In the genomic region with DNA sequence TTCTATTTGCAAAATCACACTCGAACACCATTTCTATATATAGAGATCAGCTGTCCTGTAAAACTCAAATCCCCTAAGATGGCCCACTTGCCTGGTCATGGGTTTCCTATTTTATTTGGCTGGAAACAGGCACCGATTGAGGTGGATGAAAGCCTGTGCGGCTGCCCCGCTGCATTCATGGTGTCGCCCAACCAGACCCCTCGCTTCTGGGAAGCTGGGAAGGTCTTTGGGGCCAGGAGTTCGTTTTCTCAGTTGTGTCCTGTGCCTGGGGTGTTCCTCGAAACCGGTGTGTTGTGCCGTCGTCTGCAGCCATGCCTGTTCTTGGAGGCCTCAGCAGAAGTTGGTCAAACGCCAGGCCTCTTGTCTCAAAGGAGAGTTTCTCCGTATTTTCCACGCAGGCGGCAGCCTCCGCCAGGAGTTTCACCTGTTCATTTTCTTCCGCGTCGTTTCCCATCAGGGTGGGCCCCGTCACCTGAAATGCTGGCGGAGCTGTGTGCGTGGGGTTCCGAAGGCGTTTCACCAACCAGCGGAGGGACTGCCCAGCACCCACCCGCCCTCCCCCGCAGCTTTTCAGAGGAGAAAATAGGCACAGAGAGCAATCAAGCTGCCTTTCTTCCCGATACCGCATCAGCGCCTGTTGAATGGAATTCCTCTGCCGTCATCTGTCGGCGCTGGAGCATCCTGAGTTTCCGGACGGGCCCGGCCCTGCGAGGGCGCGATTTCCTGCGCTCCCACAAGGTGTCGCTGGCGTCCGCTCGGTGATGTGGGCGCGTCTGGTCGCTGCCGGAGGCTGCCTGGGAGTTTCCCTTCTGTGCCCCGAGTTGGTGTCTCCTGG, we compare ENCODE assay signal across 8 cellular contexts. TPM values are rescaled to one million over a fixed set of nuclear protein-coding genes. Genes with fewer than 3 reads are reported as not detected.
A peak's percentile ranks its signal among the peaks of the same experiment; 100 is the strongest.
DNase-seq lines count a peak whose midpoint lies in the region; ATAC-seq and TF ChIP-seq lines count a peak whose summit lies in the region.

No MANE protein-coding gene starts in this region.

- no peaks in the 10 kb centered on the region for H3K4me1 Mint-ChIP-seq in progenitor cell of endocrine pancreas (ENCODE audit: low read depth)

- DNase-seq in 8988T (peak; percentile 63), SJSA1 (ENCODE audit: low read depth in 1 of 2, low spot score in 2 of 2) (peak; percentile 50 to 68), left ventricle myocardium inferior (peak; percentile 79), progenitor cell of endocrine pancreas (ENCODE audit: low spot score, unreplicated experiment) (peak; percentile 81), aorta (peak; percentile 84 to 94)
- peak; percentile 54 for DNase-seq in activated naive CD8-positive, alpha-beta T cell treated with anti-CD3 and anti-CD28 coated beads, Interleukin-2, amount 50 U/mL, for 16 hours (ENCODE audit: low read depth, low spot score)

- intact Hi-C loops in left ventricle myocardium inferior (cut with micrococcal nuclease) (loop anchor here (2.0 kb wide), 1 partner anchor 266 kb away; no protein-coding TSS in a partner anchor), aorta (cut with DNase I) (loop anchor here (1.0 to 10.0 kb wide), 4 partner anchors 149 to 576 kb away; a partner anchor contains a TSS)

- H3K4me3 ChIP-seq in SJSA1 (no peak overlapping the region), left ventricle myocardium inferior (no peak overlapping the region), aorta (ENCODE audit: low read length in 2 of 2) (no peak overlapping the region)

- H3K36me3 ChIP-seq in SJSA1 (no peaks in the 10 kb centered on the region), left ventricle myocardium inferior (peaks cover 27% of the 10 kb centered on the region), aorta (ENCODE audit: control insufficient read depth in 1 of 2, insufficient read depth in 2 of 2, low read length in 1 of 2) (peaks cover 0 to 2% of the 10 kb centered on the region in 2 donors)

- ATAC-seq in GM18870 (IDR thresholded peaks at IDR 0.05; ENCODE audit: unreplicated experiment) (peak; percentile 53), HG03342 (IDR thresholded peaks at IDR 0.05; ENCODE audit: unreplicated experiment) (peak; percentile 57), aorta (ENCODE audit: low FRiP score) (peak; percentile 89)

- TF ChIP-seq CTCF in left ventricle myocardium inferior (IDR thresholded peaks at IDR 0.05; ENCODE audit: borderline replicate concordance) (peak; percentile 97), progenitor cell of endocrine pancreas (IDR thresholded peaks at IDR 0.05; ENCODE audit: unreplicated experiment) (peak; percentile 94)

- H3K27me3 ChIP-seq in SJSA1 (replicated peaks) (no peaks in the 10 kb centered on the region), left ventricle myocardium inferior (ENCODE audit: low read depth) (no peaks in the 10 kb centered on the region), aorta (ENCODE audit: control insufficient read depth in 1 of 2, insufficient read depth in 2 of 2, low read length in 1 of 2) (no peaks in the 10 kb centered on the region)

- no peaks in the 10 kb centered on the region for H3K9me3 Mint-ChIP-seq in progenitor cell of endocrine pancreas (ENCODE audit: low read depth)

- 39 to 43% methylated on average over 49 of the region's 49 CpGs for WGBS in aorta, 2 donors

- peak overlapping the region; percentile 23 for H3K27ac Mint-ChIP-seq in progenitor cell of endocrine pancreas

- H3K27me3 Mint-ChIP-seq in progenitor cell of endocrine pancreas: peaks cover 4% of the 10 kb centered on the region

- no peak overlapping the region for H3K27ac ChIP-seq in SJSA1
- H3K27ac ChIP-seq in left ventricle myocardium inferior (replicated peaks): no peak overlapping the region
- no peak overlapping the region for H3K27ac ChIP-seq in aorta (ENCODE audit: low read depth in 1 of 2, low read length in 2 of 2)

- peaks cover 3% of the 10 kb centered on the region; the same call in 1 of the 2 replicates for H3K4me1 ChIP-seq in SJSA1 (replicated peaks)
- H3K4me1 ChIP-seq in left ventricle myocardium inferior: peaks cover 4% of the 10 kb centered on the region
- H3K4me1 ChIP-seq in aorta (ENCODE audit: control insufficient read depth in 1 of 2, insufficient read depth in 2 of 2, low read length in 2 of 2): no peaks in the 10 kb centered on the region

- no peaks in the 10 kb centered on the region for H3K9me3 ChIP-seq in SJSA1 (replicated peaks)
- no peaks in the 10 kb centered on the region for H3K9me3 ChIP-seq in left ventricle myocardium inferior (replicated peaks)
- H3K9me3 ChIP-seq in aorta (ENCODE audit: control insufficient read depth, low read length): no peaks in the 10 kb centered on the region

- H3K4me3 Mint-ChIP-seq in progenitor cell of endocrine pancreas (ENCODE audit: low read depth): no peak overlapping the region

- H3K36me3 Mint-ChIP-seq in progenitor cell of endocrine pancreas (ENCODE audit: insufficient read depth): peaks cover 7% of the 10 kb centered on the region

RNA-seq across cellular contexts. Expression of a gene that starts 17.1 kb away (rescaled TPM):
- 2.2 and 3.4 TPM in 2 replicates for total RNA-seq in SJSA1 (2014; rRNA removed; shearing (Covaris generic))
- 18.3 TPM for total RNA-seq in left ventricle myocardium inferior
- 4.5 and 5.6 TPM in 2 replicates for total RNA-seq in progenitor cell of endocrine pancreas
- 10 to 100 TPM; 37.2 to 39.2 TPM for total RNA-seq in aorta
- polyA plus RNA-seq in aorta: 1 to 10 TPM; 2.0 to 7.2 TPM
